1 cellular context compared by ENCODE assay signal in genomic region chr17:38751803-38752118, GRCh38.
A peak's percentile ranks its signal among the peaks of the same experiment; 100 is the strongest.
TF ChIP-seq lines count a peak whose summit lies in the region.

No MANE protein-coding gene starts in this region.

TF ChIP-seq in H1, 55 proteins besides CTCF, POLR2A, EP300 and RAD21:
- TF ChIP-seq TEAD4 (IDR thresholded peaks at IDR 0.05; ENCODE audit: low read depth, low read length) (peak; percentile 83), E2F6 (IDR thresholded peaks at IDR 0.05) (no peak), YY1 (IDR thresholded peaks at IDR 0.05; ENCODE audit: low read depth, low read length) (peak; percentile 72), SP4 (IDR thresholded peaks at IDR 0.05; ENCODE audit: low read length) (0 out of 2 replicates have a peak, but pooled peaks have one; percentile 18), MAFK (IDR thresholded peaks at IDR 0.05; ENCODE audit: low read depth, low read length) (peak; percentile 68; the same call in 1 of the 2 replicates), CHD2 (IDR thresholded peaks at IDR 0.05; ENCODE audit: low read length) (peak; percentile 56), EGR1 (IDR thresholded peaks at IDR 0.05; ENCODE audit: borderline replicate concordance, low read depth, low read length) (no peak), RXRA (IDR thresholded peaks at IDR 0.05; ENCODE audit: insufficient read depth, low read depth, low read length) (no peak), NRF1 (IDR thresholded peaks at IDR 0.05; ENCODE audit: low read depth, low read length) (peak; percentile 43; the same call in 1 of the 2 replicates), CREB1 (IDR thresholded peaks at IDR 0.05) (peak; percentile 56), POLR2AphosphoS5 (IDR thresholded peaks at IDR 0.05; ENCODE audit: low read depth, low read length) (no peak; the same call in 1 of the 2 replicates), GABPA (IDR thresholded peaks at IDR 0.05; ENCODE audit: borderline replicate concordance, insufficient read depth, low read length) (no peak), KDM4A (IDR thresholded peaks at IDR 0.05; ENCODE audit: low read depth, low read length, severe bottlenecking) (no peak), TCF12 (IDR thresholded peaks at IDR 0.05; ENCODE audit: low read depth, low read length) (no peak), SUZ12 (IDR thresholded peaks at IDR 0.05; ENCODE audit: low read length) (no peak), HDAC6 (IDR thresholded peaks at IDR 0.05; ENCODE audit: low read depth, low read length) (peak; percentile 64), GTF2F1 (IDR thresholded peaks at IDR 0.05; ENCODE audit: borderline replicate concordance, low read depth, low read length) (no peak), ATF2 (IDR thresholded peaks at IDR 0.05; ENCODE audit: low read length) (no peak), TBP (IDR thresholded peaks at IDR 0.05; ENCODE audit: low read depth, low read length) (peak; percentile 99), TAF7 (optimal IDR thresholded peaks at IDR 0.05; ENCODE audit: borderline replicate concordance, low read depth, low read length) (peak; percentile 37), BACH1 (IDR thresholded peaks at IDR 0.05; ENCODE audit: low read length) (peak; percentile 10; the same call in 1 of the 2 replicates), NANOG (IDR thresholded peaks at IDR 0.05; ENCODE audit: insufficient read depth, low read depth, low read length, poor library complexity, severe bottlenecking) (no peak), SIRT6 (IDR thresholded peaks at IDR 0.05; ENCODE audit: low read length) (no peak), CTBP2 (IDR thresholded peaks at IDR 0.05; ENCODE audit: borderline replicate concordance, insufficient read depth, insufficient read length, low read length) (no peak), MAX (IDR thresholded peaks at IDR 0.05) (no peak), CEBPB (IDR thresholded peaks at IDR 0.05; ENCODE audit: low read depth, low read length) (peak; percentile 97), PHF8 (conservative IDR thresholded peaks at IDR 0.05; ENCODE audit: low read depth, low read length) (no peak), RNF2 (IDR thresholded peaks at IDR 0.05; ENCODE audit: borderline replicate concordance, low read depth, low read length, missing control alignments, poor library complexity, severe bottlenecking) (no peak), RBBP5 (IDR thresholded peaks at IDR 0.05; ENCODE audit: borderline replicate concordance, low read depth, low read length) (peak; percentile 94; the same call in 1 of the 2 replicates), JUND (IDR thresholded peaks at IDR 0.05; ENCODE audit: low read length) (no peak), TAF1 (IDR thresholded peaks at IDR 0.05; ENCODE audit: low read depth, low read length) (peak; percentile 19; the same call in 1 of the 2 replicates), SAP30 (IDR thresholded peaks at IDR 0.05; ENCODE audit: insufficient read depth, insufficient replicate concordance, low read length) (no peak), CBX8 (IDR thresholded peaks at IDR 0.05; ENCODE audit: borderline replicate concordance, low read depth, low read length) (no peak), SIN3A (conservative IDR thresholded peaks at IDR 0.05 in 1 of 2, IDR thresholded peaks at IDR 0.05 in 1 of 2; ENCODE audit: low read depth in 1 of 2, low read length in 2 of 2) (peak in 1 of 2 experiments; percentile 14; a peak in 2 of 4 replicates), RFX5 (IDR thresholded peaks at IDR 0.05; ENCODE audit: borderline replicate concordance, low read depth, low read length) (0 out of 2 replicates have a peak, but pooled peaks have one; percentile 23)
